In the genomic region with DNA sequence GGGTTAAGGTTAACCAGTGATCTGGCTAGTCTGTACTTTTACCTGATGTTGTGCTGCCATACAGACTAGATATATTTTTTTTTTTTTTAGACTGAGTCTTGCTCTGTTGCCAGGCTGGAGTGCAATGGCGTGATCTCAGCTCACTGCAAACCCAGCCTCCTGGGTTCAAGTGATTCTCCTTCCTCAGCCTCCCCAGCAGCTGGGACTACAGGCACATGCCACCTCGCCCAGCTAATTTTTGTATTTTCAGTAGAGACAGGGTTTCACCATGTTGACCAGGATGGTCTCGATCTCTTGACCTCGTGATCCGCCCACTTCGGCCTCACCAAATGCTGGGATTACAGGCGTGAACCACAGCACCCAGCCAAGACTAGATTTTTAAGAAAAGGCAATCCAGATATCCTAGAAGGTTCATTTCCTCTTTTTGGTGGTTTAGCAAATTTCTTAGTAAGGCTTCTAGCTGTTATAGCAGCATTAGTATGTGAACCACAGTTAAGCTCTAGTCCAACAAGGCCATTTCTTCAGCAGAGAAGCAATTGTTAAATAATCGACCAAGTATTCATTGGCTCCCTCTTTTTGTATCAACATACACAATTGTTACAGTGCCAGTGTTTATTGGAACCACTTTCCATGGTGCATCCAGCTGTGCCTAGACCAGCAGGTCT, we compare ENCODE assay signal across 8 cellular contexts. TPM values are rescaled to one million over a fixed set of nuclear protein-coding genes. Genes with fewer than 3 reads are reported as not detected.
DNase-seq lines count a peak whose midpoint lies in the region; ATAC-seq and TF ChIP-seq lines count a peak whose summit lies in the region.
"Not testable (repeated sequence)": the region's sequence is repeated elsewhere in the genome, so short reads cannot be mapped to it uniquely, and the experiment has no call there.

A gene with protein sequence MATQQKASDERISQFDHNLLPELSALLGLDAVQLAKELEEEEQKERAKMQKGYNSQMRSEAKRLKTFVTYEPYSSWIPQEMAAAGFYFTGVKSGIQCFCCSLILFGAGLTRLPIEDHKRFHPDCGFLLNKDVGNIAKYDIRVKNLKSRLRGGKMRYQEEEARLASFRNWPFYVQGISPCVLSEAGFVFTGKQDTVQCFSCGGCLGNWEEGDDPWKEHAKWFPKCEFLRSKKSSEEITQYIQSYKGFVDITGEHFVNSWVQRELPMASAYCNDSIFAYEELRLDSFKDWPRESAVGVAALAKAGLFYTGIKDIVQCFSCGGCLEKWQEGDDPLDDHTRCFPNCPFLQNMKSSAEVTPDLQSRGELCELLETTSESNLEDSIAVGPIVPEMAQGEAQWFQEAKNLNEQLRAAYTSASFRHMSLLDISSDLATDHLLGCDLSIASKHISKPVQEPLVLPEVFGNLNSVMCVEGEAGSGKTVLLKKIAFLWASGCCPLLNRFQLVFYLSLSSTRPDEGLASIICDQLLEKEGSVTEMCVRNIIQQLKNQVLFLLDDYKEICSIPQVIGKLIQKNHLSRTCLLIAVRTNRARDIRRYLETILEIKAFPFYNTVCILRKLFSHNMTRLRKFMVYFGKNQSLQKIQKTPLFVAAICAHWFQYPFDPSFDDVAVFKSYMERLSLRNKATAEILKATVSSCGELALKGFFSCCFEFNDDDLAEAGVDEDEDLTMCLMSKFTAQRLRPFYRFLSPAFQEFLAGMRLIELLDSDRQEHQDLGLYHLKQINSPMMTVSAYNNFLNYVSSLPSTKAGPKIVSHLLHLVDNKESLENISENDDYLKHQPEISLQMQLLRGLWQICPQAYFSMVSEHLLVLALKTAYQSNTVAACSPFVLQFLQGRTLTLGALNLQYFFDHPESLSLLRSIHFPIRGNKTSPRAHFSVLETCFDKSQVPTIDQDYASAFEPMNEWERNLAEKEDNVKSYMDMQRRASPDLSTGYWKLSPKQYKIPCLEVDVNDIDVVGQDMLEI (N-terminal part only) (minus strand): TSS at position 51 of the 665 bp plus-strand sequence. CDS start 12,424 bp downstream, outside the sequence.

- intact Hi-C loops in Calu3 (cut with micrococcal nuclease; ENCODE audit: unreplicated experiment): not testable (repeated sequence)

- not testable (repeated sequence) for H3K27ac ChIP-seq in upper lobe of left lung

- H3K27me3 Mint-ChIP-seq in Calu3 (ENCODE audit: unreplicated experiment); T-cell; memory B cell; stimulated activated naive B cell treated with anti-CD40 and anti-IgM and Interleukin-4, amounts not matched to agents 10 μg/mL and 1 μg/mL and 100 μg/mL, for 72 hours: not testable (repeated sequence)

- TF ChIP-seq CTCF in Calu3 (IDR thresholded peaks at IDR 0.05; ENCODE audit: unreplicated experiment); omental fat pad (IDR thresholded peaks at IDR 0.05); upper lobe of left lung (IDR thresholded peaks at IDR 0.05): not testable (repeated sequence)

- POLR2A ChIA-PET in T-cell (lab: Charles Lee): not testable (repeated sequence)

- H3K36me3 ChIP-seq in upper lobe of left lung: not testable (repeated sequence)

- not testable (repeated sequence) for TF ChIP-seq POLR2A in upper lobe of left lung (IDR thresholded peaks at IDR 0.05)

- CTCF ChIA-PET in Calu3 (lab: Charles Lee); T-cell (lab: Charles Lee): not testable (repeated sequence)

- H3K4me1 Mint-ChIP-seq in Calu3 (ENCODE audit: low read depth, unreplicated experiment); T-cell; memory B cell; stimulated activated naive B cell treated with anti-CD40 and anti-IgM and Interleukin-4, amounts not matched to agents 10 μg/mL and 1 μg/mL and 100 μg/mL, for 72 hours: not testable (repeated sequence)

- WGBS in upper lobe of left lung, 2 donors: no CpG with 5 or more reads among the region's 8 CpGs

- H3K27me3 ChIP-seq in upper lobe of left lung: not testable (repeated sequence)

- not testable (repeated sequence) for H3K36me3 Mint-ChIP-seq in Calu3 (ENCODE audit: insufficient read depth, unreplicated experiment); T-cell; memory B cell; stimulated activated naive B cell treated with anti-CD40 and anti-IgM and Interleukin-4, amounts not matched to agents 10 μg/mL and 1 μg/mL and 100 μg/mL, for 72 hours

- ATAC-seq in HG02885 (IDR thresholded peaks at IDR 0.05; ENCODE audit: poor library complexity, unreplicated experiment) (peak; percentile 60), memory B cell (ENCODE audit: low read depth) (peak; percentile 65), upper lobe of left lung (ENCODE audit: low FRiP score in 2 of 2) (peak in 1 of 2 donors; percentile 21)
- ATAC-seq in T-cell (replicated peaks in 1 of 4); omental fat pad (ENCODE audit: low FRiP score): not testable (repeated sequence)
- peak; percentile 63 to 87 for ATAC-seq in stimulated activated naive B cell treated with anti-CD40 and anti-IgM and Interleukin-4, amounts not matched to agents 10 μg/mL and 1 μg/mL and 100 μg/mL, for 72 hours (replicated peaks)

- not testable (repeated sequence) for H3K9me3 Mint-ChIP-seq in Calu3 (ENCODE audit: low read depth, unreplicated experiment); T-cell; memory B cell; stimulated activated naive B cell treated with anti-CD40 and anti-IgM and Interleukin-4, amounts not matched to agents 10 μg/mL and 1 μg/mL and 100 μg/mL, for 72 hours

- DNase-seq in Calu3; T-cell; cerebellum (ENCODE audit: low spot score); memory B cell (ENCODE audit: low spot score in 2 of 2); omental fat pad (ENCODE audit: low spot score); stimulated activated naive B cell treated with anti-CD40 and anti-IgM and Interleukin-4, amounts not matched to agents 10 μg/mL and 1 μg/mL and 100 μg/mL, for 72 hours; upper lobe of left lung: not testable (repeated sequence)

- not testable (repeated sequence) for H3K27ac Mint-ChIP-seq in Calu3 (ENCODE audit: unreplicated experiment); T-cell; memory B cell; stimulated activated naive B cell treated with anti-CD40 and anti-IgM and Interleukin-4, amounts not matched to agents 10 μg/mL and 1 μg/mL and 100 μg/mL, for 72 hours

- not testable (repeated sequence) for H3K4me1 ChIP-seq in upper lobe of left lung

- H3K9me3 ChIP-seq in upper lobe of left lung: not testable (repeated sequence)

- H3K4me3 ChIP-seq in upper lobe of left lung: not testable (repeated sequence)

- BruUV-seq in Calu3 (replicated peaks; lab: Mats Ljungman, UMichigan): not testable (repeated sequence)

- not testable (repeated sequence) for H3K4me3 Mint-ChIP-seq in Calu3 (ENCODE audit: low read depth, unreplicated experiment); T-cell; memory B cell; stimulated activated naive B cell treated with anti-CD40 and anti-IgM and Interleukin-4, amounts not matched to agents 10 μg/mL and 1 μg/mL and 100 μg/mL, for 72 hours

- not testable (repeated sequence) for TF ChIP-seq EP300 in upper lobe of left lung (IDR thresholded peaks at IDR 0.05)

RNA-seq across cellular contexts. Expression of the gene that starts here (rescaled TPM):
- 9.0 and 11.4 TPM in 2 replicates for total RNA-seq in Calu3 (2022)
- total RNA-seq in T-cell: 10 to 100 TPM; 12.8 to 34.6 (median 17.9) TPM
- 90.8 TPM for total RNA-seq in cerebellum
- 10 to 100 TPM; 14.7 to 70.3 (median 38.8) TPM for total RNA-seq in omental fat pad
- 10 to 100 TPM; 24.1 to 46.1 (median 36.9) TPM for total RNA-seq in upper lobe of left lung
